Comparison of ENCODE assay signal across 1 cellular context in the genomic region with DNA sequence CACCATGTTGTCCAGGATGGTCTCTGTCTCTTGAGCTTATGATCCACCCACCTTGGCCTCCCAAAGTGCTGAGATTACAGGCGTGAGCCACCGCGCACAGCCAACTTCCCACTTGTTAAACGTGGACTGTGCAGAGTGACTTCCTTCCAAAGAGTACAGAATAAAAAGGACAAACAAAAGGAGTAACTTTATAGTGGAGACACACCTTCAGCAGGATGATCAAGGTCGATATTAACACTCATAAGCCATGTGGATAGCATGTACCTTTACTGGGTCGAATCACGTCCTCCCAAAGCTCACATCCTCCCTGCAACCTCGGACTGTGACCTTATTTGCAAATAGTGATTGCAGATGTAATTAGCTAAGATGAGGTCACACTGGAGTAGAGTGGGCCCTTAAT.
TF ChIP-seq lines count a peak whose summit lies in the region.

No MANE protein-coding gene starts in this region.

TF ChIP-seq in neural cell, 6 proteins besides CTCF, POLR2A, EP300 and RAD21 (continued from another document):
- TF ChIP-seq, protein P1, sequence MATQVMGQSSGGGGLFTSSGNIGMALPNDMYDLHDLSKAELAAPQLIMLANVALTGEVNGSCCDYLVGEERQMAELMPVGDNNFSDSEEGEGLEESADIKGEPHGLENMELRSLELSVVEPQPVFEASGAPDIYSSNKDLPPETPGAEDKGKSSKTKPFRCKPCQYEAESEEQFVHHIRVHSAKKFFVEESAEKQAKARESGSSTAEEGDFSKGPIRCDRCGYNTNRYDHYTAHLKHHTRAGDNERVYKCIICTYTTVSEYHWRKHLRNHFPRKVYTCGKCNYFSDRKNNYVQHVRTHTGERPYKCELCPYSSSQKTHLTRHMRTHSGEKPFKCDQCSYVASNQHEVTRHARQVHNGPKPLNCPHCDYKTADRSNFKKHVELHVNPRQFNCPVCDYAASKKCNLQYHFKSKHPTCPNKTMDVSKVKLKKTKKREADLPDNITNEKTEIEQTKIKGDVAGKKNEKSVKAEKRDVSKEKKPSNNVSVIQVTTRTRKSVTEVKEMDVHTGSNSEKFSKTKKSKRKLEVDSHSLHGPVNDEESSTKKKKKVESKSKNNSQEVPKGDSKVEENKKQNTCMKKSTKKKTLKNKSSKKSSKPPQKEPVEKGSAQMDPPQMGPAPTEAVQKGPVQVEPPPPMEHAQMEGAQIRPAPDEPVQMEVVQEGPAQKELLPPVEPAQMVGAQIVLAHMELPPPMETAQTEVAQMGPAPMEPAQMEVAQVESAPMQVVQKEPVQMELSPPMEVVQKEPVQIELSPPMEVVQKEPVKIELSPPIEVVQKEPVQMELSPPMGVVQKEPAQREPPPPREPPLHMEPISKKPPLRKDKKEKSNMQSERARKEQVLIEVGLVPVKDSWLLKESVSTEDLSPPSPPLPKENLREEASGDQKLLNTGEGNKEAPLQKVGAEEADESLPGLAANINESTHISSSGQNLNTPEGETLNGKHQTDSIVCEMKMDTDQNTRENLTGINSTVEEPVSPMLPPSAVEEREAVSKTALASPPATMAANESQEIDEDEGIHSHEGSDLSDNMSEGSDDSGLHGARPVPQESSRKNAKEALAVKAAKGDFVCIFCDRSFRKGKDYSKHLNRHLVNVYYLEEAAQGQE (IDR thresholded peaks at IDR 0.05; ENCODE audit: borderline replicate concordance): no peak
- TF ChIP-seq EZH2 (IDR thresholded peaks at IDR 0.05; ENCODE audit: borderline replicate concordance, insufficient read depth, low read length, poor library complexity, severe bottlenecking) (no peak), SMC3 (conservative IDR thresholded peaks at IDR 0.05; ENCODE audit: poor library complexity) (no peak)
